In genomic region chr14:103140316-103141109, GRCh38 we compare ENCODE assay signal across 1 cellular context.
A peak's percentile ranks its signal among the peaks of the same experiment; 100 is the strongest.
TF ChIP-seq lines count a peak whose summit lies in the region.

No MANE protein-coding gene starts in this region.

TF ChIP-seq in HepG2, 621 proteins besides CTCF, POLR2A, EP300 and RAD21 (continued from another document):
- TF ChIP-seq, protein P1, sequence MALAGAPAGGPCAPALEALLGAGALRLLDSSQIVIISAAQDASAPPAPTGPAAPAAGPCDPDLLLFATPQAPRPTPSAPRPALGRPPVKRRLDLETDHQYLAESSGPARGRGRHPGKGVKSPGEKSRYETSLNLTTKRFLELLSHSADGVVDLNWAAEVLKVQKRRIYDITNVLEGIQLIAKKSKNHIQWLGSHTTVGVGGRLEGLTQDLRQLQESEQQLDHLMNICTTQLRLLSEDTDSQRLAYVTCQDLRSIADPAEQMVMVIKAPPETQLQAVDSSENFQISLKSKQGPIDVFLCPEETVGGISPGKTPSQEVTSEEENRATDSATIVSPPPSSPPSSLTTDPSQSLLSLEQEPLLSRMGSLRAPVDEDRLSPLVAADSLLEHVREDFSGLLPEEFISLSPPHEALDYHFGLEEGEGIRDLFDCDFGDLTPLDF (CRISPR knock-in tag; IDR thresholded peaks at IDR 0.05), result no peak
- TF ChIP-seq SRSF1 (optimal IDR thresholded peaks at IDR 0.05; ENCODE audit: low read depth, low read length) (no peak), HIVEP1 (CRISPR knock-in tag; IDR thresholded peaks at IDR 0.05) (no peak), RFX1 (IDR thresholded peaks at IDR 0.05) (no peak), LCORL (IDR thresholded peaks at IDR 0.05) (0 out of 2 replicates have a peak, but pooled peaks have one; percentile 49), LCORL (CRISPR knock-in tag; IDR thresholded peaks at IDR 0.05) (no peak)
